In genomic region chr22:30291334-30291892, GRCh38 we compare ENCODE assay signal across 11 cellular contexts. TPM values are rescaled to one million over a fixed set of nuclear protein-coding genes. Genes with fewer than 3 reads are reported as not detected.
DNase-seq lines count a peak whose midpoint lies in the region; ATAC-seq and TF ChIP-seq lines count a peak whose summit lies in the region.
"Had no signal": no experiment of that assay in that cellular context is flagged by ENCODE, and none has a peak within 500 bp of the region (broad histone marks: within the 10 kb centered on the region; RNA-seq: fewer than 3 reads in every experiment).

No MANE protein-coding gene starts in this region.

- WGBS in body of pancreas, 2 donors, result 50 to 100% methylated on average over 1 to 9 of the region's 9 CpGs

- H3K4me3 ChIP-seq in body of pancreas (no peak overlapping the region), mucosa of stomach (ENCODE audit: low read length) (no peak overlapping the region), thoracic aorta (no peak overlapping the region)

- H3K4me3 Mint-ChIP-seq in activated CD4-positive, alpha-beta memory T cell treated with anti-CD3 and anti-CD28 coated beads for 36 hours, result no peak overlapping the region
- no peak overlapping the region for H3K4me3 Mint-ChIP-seq in activated CD4-positive, alpha-beta memory T cell treated with anti-CD3 and anti-CD28 coated beads, Interleukin-2, amount 10 ng/mL, durations not matched to agents 7 days and 5 days
- H3K4me3 Mint-ChIP-seq: nephron had no signal

- H3K4me1 ChIP-seq in body of pancreas (peaks cover 38% of the 10 kb centered on the region), mucosa of stomach (ENCODE audit: control insufficient read depth, insufficient read depth, low read length) (peaks cover 34% of the 10 kb centered on the region), thoracic aorta (ENCODE audit: control insufficient read depth in 1 of 2, low read depth in 2 of 2) (peaks cover 16 to 42% of the 10 kb centered on the region in 2 donors)

- H3K36me3 ChIP-seq in body of pancreas (replicated peaks in 1 of 2; ENCODE audit: insufficient read depth in 1 of 2, low read depth in 2 of 2) (peaks cover 0 to 7% of the 10 kb centered on the region in 2 donors), mucosa of stomach (ENCODE audit: control insufficient read depth, insufficient read depth, low read length) (peaks cover 18% of the 10 kb centered on the region), thoracic aorta (peaks cover 49% of the 10 kb centered on the region)

- peak overlapping the region; percentile 18 for H3K9ac ChIP-seq in mucosa of stomach (ENCODE audit: low read length)

- TF ChIP-seq CTCF in body of pancreas (IDR thresholded peaks at IDR 0.05), result no peak
- TF ChIP-seq CTCF in thoracic aorta (IDR thresholded peaks at IDR 0.05), result no peak

- CTCF ChIA-PET in activated CD4-positive, alpha-beta memory T cell treated with anti-CD3 and anti-CD28 coated beads for 36 hours (lab: Charles Lee), result interaction anchor here (1.2 to 9.4 kb wide), 6 partner anchors 9 to 183 kb away, joined by 3 to 414 read pairs (median 42); partner anchors contain the start of genes OSM and RNF215
- CTCF ChIA-PET in activated CD4-positive, alpha-beta memory T cell treated with anti-CD3 and anti-CD28 coated beads, Interleukin-2, amount 10 ng/mL, durations not matched to agents 7 days and 5 days (lab: Charles Lee), result interaction anchor here (0.7 to 10.7 kb wide), 4 partner anchors 13 to 185 kb away, joined by 3 to 185 read pairs (median 104); partner anchors contain the start of gene RNF215

- H3K27me3 ChIP-seq in body of pancreas (no peaks in the 10 kb centered on the region), mucosa of stomach (ENCODE audit: control insufficient read depth, insufficient read depth, low read length) (no peaks in the 10 kb centered on the region), thoracic aorta (replicated peaks; ENCODE audit: insufficient read depth) (no peaks in the 10 kb centered on the region)
- H3K27me3 ChIP-seq: foreskin keratinocyte had no signal

- H3K36me3 Mint-ChIP-seq in activated CD4-positive, alpha-beta memory T cell treated with anti-CD3 and anti-CD28 coated beads for 36 hours, result peaks cover 9% of the 10 kb centered on the region
- peaks cover 25% of the 10 kb centered on the region for H3K36me3 Mint-ChIP-seq in activated CD4-positive, alpha-beta memory T cell treated with anti-CD3 and anti-CD28 coated beads, Interleukin-2, amount 10 ng/mL, durations not matched to agents 7 days and 5 days (ENCODE audit: low read depth)

- H3K9me3 ChIP-seq in body of pancreas (no peaks in the 10 kb centered on the region), mucosa of stomach (ENCODE audit: control insufficient read depth, low read length) (no peaks in the 10 kb centered on the region), thoracic aorta (no peaks in the 10 kb centered on the region)

- TF ChIP-seq POLR2A in body of pancreas (IDR thresholded peaks at IDR 0.05), result peak in 1 of 3 donors; percentile 40

- H3K4me1 Mint-ChIP-seq in activated CD4-positive, alpha-beta memory T cell treated with anti-CD3 and anti-CD28 coated beads for 36 hours (ENCODE audit: low read depth), result peaks cover 32% of the 10 kb centered on the region
- H3K4me1 Mint-ChIP-seq in activated CD4-positive, alpha-beta memory T cell treated with anti-CD3 and anti-CD28 coated beads, Interleukin-2, amount 10 ng/mL, durations not matched to agents 7 days and 5 days, result peaks cover 44% of the 10 kb centered on the region

- intact Hi-C loops in activated CD4-positive, alpha-beta memory T cell treated with anti-CD3 and anti-CD28 coated beads for 36 hours (cut with micrococcal nuclease), result no loop called here
- intact Hi-C loops in body of pancreas (cut with DNase I), result no loop called here

- H3K27me3 Mint-ChIP-seq in activated CD4-positive, alpha-beta memory T cell treated with anti-CD3 and anti-CD28 coated beads for 36 hours, result no peaks in the 10 kb centered on the region
- H3K27me3 Mint-ChIP-seq in activated CD4-positive, alpha-beta memory T cell treated with anti-CD3 and anti-CD28 coated beads, Interleukin-2, amount 10 ng/mL, durations not matched to agents 7 days and 5 days, result no peaks in the 10 kb centered on the region

- peak overlapping the region; percentile 8 for H3K27ac Mint-ChIP-seq in activated CD4-positive, alpha-beta memory T cell treated with anti-CD3 and anti-CD28 coated beads for 36 hours
- no peak overlapping the region for H3K27ac Mint-ChIP-seq in activated CD4-positive, alpha-beta memory T cell treated with anti-CD3 and anti-CD28 coated beads, Interleukin-2, amount 10 ng/mL, durations not matched to agents 7 days and 5 days

- H3K9me3 Mint-ChIP-seq in activated CD4-positive, alpha-beta memory T cell treated with anti-CD3 and anti-CD28 coated beads for 36 hours, result no peaks in the 10 kb centered on the region
- no peaks in the 10 kb centered on the region for H3K9me3 Mint-ChIP-seq in activated CD4-positive, alpha-beta memory T cell treated with anti-CD3 and anti-CD28 coated beads, Interleukin-2, amount 10 ng/mL, durations not matched to agents 7 days and 5 days
- H3K9me3 Mint-ChIP-seq: nephron had no signal

- H3K27ac ChIP-seq in body of pancreas, result peak overlapping the region; percentile 85 to 90 (median 88)
- H3K27ac ChIP-seq in thoracic aorta, result peak overlapping the region; percentile 95 to 96
- H3K27ac ChIP-seq: foreskin keratinocyte had no signal

- no peak for ATAC-seq in body of pancreas
- no peak for ATAC-seq in thoracic aorta (ENCODE audit: insufficient number of reproducible peaks, low FRiP score, low read depth)
- ATAC-seq in HG02870 (IDR thresholded peaks at IDR 0.05; ENCODE audit: unreplicated experiment), result no peak

- DNase-seq in activated CD4-positive, alpha-beta memory T cell treated with anti-CD3 and anti-CD28 coated beads for 36 hours, result no peak
- no peak for DNase-seq in activated CD4-positive, alpha-beta memory T cell treated with anti-CD3 and anti-CD28 coated beads, Interleukin-2, amount 10 ng/mL, durations not matched to agents 7 days and 5 days
- no peak for DNase-seq in body of pancreas
- no peak for DNase-seq in thoracic aorta (ENCODE audit: low spot score)
- no peak for DNase-seq in nucleus accumbens (lab: John Stamatoyannopoulos, UW)
- DNase-seq in NCI-H2029 (lab: John Stamatoyannopoulos, UW), result no peak
- DNase-seq: NK-92 treated with Interleukin-12 subunit alpha and Interleukin-12 subunit beta, amount 100 ng/mL, for 24 hours had no signal

- POLR2A ChIA-PET in activated CD4-positive, alpha-beta memory T cell treated with anti-CD3 and anti-CD28 coated beads for 36 hours (lab: Charles Lee), result interaction anchor here (1.1 to 2.8 kb wide), 4 partner anchors 11 to 96 kb away, joined by 3 to 11 read pairs (median 4); partner anchors contain the start of gene RNF215
- POLR2A ChIA-PET in activated CD4-positive, alpha-beta memory T cell treated with anti-CD3 and anti-CD28 coated beads, Interleukin-2, amount 10 ng/mL, durations not matched to agents 7 days and 5 days (lab: Charles Lee), result interaction anchor here (1.1 to 16.4 kb wide), 10 partner anchors 9 to 132 kb away, joined by 3 to 253 read pairs (median 32); partner anchors contain the start of genes CCDC157, OSM, SF3A1 and TBC1D10A

RNA-seq across cellular contexts. Expression of gene CASTOR1, which starts 2.1 kb away (rescaled TPM):
- 1 to 10 TPM; 3.6 to 4.0 TPM for total RNA-seq in activated CD4-positive, alpha-beta memory T cell treated with anti-CD3 and anti-CD28 coated beads for 36 hours
- total RNA-seq in activated CD4-positive, alpha-beta memory T cell treated with anti-CD3 and anti-CD28 coated beads, Interleukin-2, amount 10 ng/mL, durations not matched to agents 7 days and 5 days, result 10 to 100 TPM; 14.2 to 14.6 TPM
- 10 to 100 TPM in 1 of 2 donors, 1 to 10 TPM in 1; 4.2 to 21.4 TPM for total RNA-seq in body of pancreas
- 10 to 100 TPM in 1 of 2 donors, 1 to 10 TPM in 1; 7.5 to 22.6 TPM for total RNA-seq in thoracic aorta

RNA-seq across cellular contexts. Expression of gene OSM, which starts 24.8 kb away (rescaled TPM):
- 10 to 100 TPM; 39.6 to 41.2 TPM for total RNA-seq in activated CD4-positive, alpha-beta memory T cell treated with anti-CD3 and anti-CD28 coated beads for 36 hours
- 100 to 1,000 TPM; 103 to 107 TPM for total RNA-seq in activated CD4-positive, alpha-beta memory T cell treated with anti-CD3 and anti-CD28 coated beads, Interleukin-2, amount 10 ng/mL, durations not matched to agents 7 days and 5 days
- total RNA-seq in body of pancreas (not detected), thoracic aorta (10 to 100 TPM in 1 of 2 donors, 1 to 10 TPM in 1; 3.5 to 27.1 TPM)
- total RNA-seq: foreskin keratinocyte had no signal

RNA-seq across cellular contexts. Expression of gene TBC1D10A, which starts 35.3 kb away (rescaled TPM):
- total RNA-seq in activated CD4-positive, alpha-beta memory T cell treated with anti-CD3 and anti-CD28 coated beads for 36 hours, result 10 to 100 TPM; 28.9 to 29.0 TPM
- 10 to 100 TPM; 37.9 to 41.6 TPM for total RNA-seq in activated CD4-positive, alpha-beta memory T cell treated with anti-CD3 and anti-CD28 coated beads, Interleukin-2, amount 10 ng/mL, durations not matched to agents 7 days and 5 days
- total RNA-seq in body of pancreas, result 10 to 100 TPM in 1 of 2 donors, 1 to 10 TPM in 1; 4.3 to 15.0 TPM
- 10 to 100 TPM; 31.5 to 54.2 TPM for total RNA-seq in thoracic aorta

RNA-seq across cellular contexts. Expression of gene LIF, which starts 44.9 kb away (rescaled TPM):
- 100 to 1,000 TPM; 176 to 189 TPM for total RNA-seq in activated CD4-positive, alpha-beta memory T cell treated with anti-CD3 and anti-CD28 coated beads for 36 hours
- 10 to 100 TPM; 94.6 to 94.8 TPM for total RNA-seq in activated CD4-positive, alpha-beta memory T cell treated with anti-CD3 and anti-CD28 coated beads, Interleukin-2, amount 10 ng/mL, durations not matched to agents 7 days and 5 days
- 1 to 10 TPM in 1 of 2 donors, under 1 TPM in 1; 0.52 to 1.3 TPM for total RNA-seq in body of pancreas
- total RNA-seq in thoracic aorta, result 10 to 100 TPM in 1 of 2 donors, 1 to 10 TPM in 1; 1.4 to 11.3 TPM

Comparison
In these comparisons a context has a peak if more than half of its experiments do, and no peak if none do; other contexts are left out.
1. RNA of gene OSM, which starts 24.8 kb away (total RNA-seq): 103 to 107 TPM in activated CD4-positive, alpha-beta memory T cell treated with anti-CD3 and anti-CD28 coated beads, Interleukin-2, amount 10 ng/mL, durations not matched to agents 7 days and 5 days, 39.6 to 41.2 TPM in activated CD4-positive, alpha-beta memory T cell treated with anti-CD3 and anti-CD28 coated beads for 36 hours and 3.5 to 27.1 TPM in thoracic aorta; not detected in body of pancreas; every median in the first group is over 4 times any median in the second.